ENCODE assay signal across 22 cellular contexts in genomic region chr13:63206431-63206830, GRCh38.
DNase-seq lines count a peak whose midpoint lies in the region; TF ChIP-seq lines count a peak whose summit lies in the region.
"Had no signal": no experiment of that assay in that cellular context is flagged by ENCODE, and none has a peak within 500 bp of the region (broad histone marks: within the 10 kb centered on the region; RNA-seq: fewer than 3 reads in every experiment).

No MANE protein-coding gene starts in this region.

- DNase-seq in EL (peak; percentile 40), astrocyte of the spinal cord (ENCODE audit: low read depth, low spot score) (peak; percentile 35), fibroblast of pulmonary artery (ENCODE audit: low read depth) (peak; percentile 14), CD14-positive monocyte (ENCODE audit: low spot score) (no peak), lower leg skin (ENCODE audit: low spot score in 2 of 2) (no peak), cardiac septum (ENCODE audit: low spot score) (no peak)
- DNase-seq in activated naive CD4-positive, alpha-beta T cell treated with anti-CD3 and anti-CD28 coated beads, Interleukin-2, amount 50 U/mL, for 16 hours, result no peak
- DNase-seq: BE2C; Caco-2; CD4-positive, alpha-beta T cell; DMS153; GF-D8; Karpas-422; MV-4-11; NCI-H1694; NCI-H2081; NCI-H2171; NCI-H345; NCI-H524; NCI-H82; Peyer's patch; SJCRH30 had no signal

- intact Hi-C loops in CD14-positive monocyte (cut with micrococcal nuclease), result no loop called here
- intact Hi-C loops in lower leg skin (cut with DNase I; ENCODE audit: low total_unique reads), result no loop called here
- intact Hi-C loops in cardiac septum (cut with DNase I), result no loop called here

- in situ Hi-C loops in astrocyte of the spinal cord (cut with HindIII; ENCODE audit: low sequenced_read_pairs), result no loop called here

- TF ChIP-seq CTCF in astrocyte of the spinal cord (IDR thresholded peaks at IDR 0.05; ENCODE audit: low read depth, low read length) (no peak), fibroblast of pulmonary artery (IDR thresholded peaks at IDR 0.05; ENCODE audit: low read length, missing control alignments) (no peak), CD14-positive monocyte (IDR thresholded peaks at IDR 0.05) (no peak), lower leg skin (IDR thresholded peaks at IDR 0.05) (no peak)

- H3K4me3 ChIP-seq in astrocyte of the spinal cord (ENCODE audit: low read depth, low read length) (no peak overlapping the region), fibroblast of pulmonary artery (replicated peaks; ENCODE audit: low read depth, low read length) (no peak overlapping the region), lower leg skin (ENCODE audit: low read depth, poor library complexity, severe bottlenecking) (no peak overlapping the region)
- H3K4me3 ChIP-seq: Peyer's patch, SJCRH30 had no signal

- no peaks in the 10 kb centered on the region for H3K4me1 Mint-ChIP-seq in CD14-positive monocyte

- TF ChIP-seq POLR2A in lower leg skin (IDR thresholded peaks at IDR 0.05), result no peak

- no peaks in the 10 kb centered on the region for H3K9me3 Mint-ChIP-seq in CD14-positive monocyte

- no peaks in the 10 kb centered on the region for H3K36me3 Mint-ChIP-seq in CD14-positive monocyte

- no peaks in the 10 kb centered on the region for H3K27me3 Mint-ChIP-seq in CD14-positive monocyte (ENCODE audit: low read depth in 3 of 3)
- H3K27me3 Mint-ChIP-seq: CD4-positive, alpha-beta T cell had no signal

- no peak overlapping the region for H3K4me3 Mint-ChIP-seq in CD14-positive monocyte
- H3K4me3 Mint-ChIP-seq: CD4-positive, alpha-beta T cell had no signal

- 51 to 56% methylated on average over 1 of the region's 1 CpG for WGBS in lower leg skin, 2 donors

- no peak overlapping the region for H3K27ac Mint-ChIP-seq in CD14-positive monocyte
- H3K27ac Mint-ChIP-seq: CD4-positive, alpha-beta T cell had no signal

Comparison
In these comparisons a context has a peak if more than half of its experiments do, and no peak if none do; other contexts are left out.
1. DNase-seq: peak in EL (single experiment), astrocyte of the spinal cord (single experiment) and fibroblast of pulmonary artery (single experiment); none in activated naive CD4-positive, alpha-beta T cell treated with anti-CD3 and anti-CD28 coated beads, Interleukin-2, amount 50 U/mL, for 16 hours (single experiment), CD14-positive monocyte (single experiment), lower leg skin (0 of 2) and cardiac septum (single experiment).